28 cellular contexts compared by ENCODE assay signal in the genomic region with DNA sequence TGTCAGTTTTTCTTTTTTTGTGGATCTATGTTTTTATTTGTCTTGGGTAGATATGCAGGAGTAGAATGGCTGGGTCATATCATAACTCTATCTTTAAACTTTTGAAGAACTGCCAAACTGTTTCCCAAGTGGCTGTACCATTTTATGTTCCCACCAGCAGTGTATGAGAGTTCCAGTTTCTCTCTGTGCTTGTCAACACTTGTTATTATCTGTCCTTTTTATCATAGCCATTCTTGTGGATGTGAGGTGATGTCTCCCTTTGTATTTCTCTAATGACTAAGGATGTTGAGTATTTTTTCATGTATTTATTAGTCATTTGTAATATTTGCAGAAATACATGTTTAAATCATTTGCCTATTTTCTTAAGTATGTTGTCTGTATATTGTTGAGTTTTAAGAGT. TPM values are rescaled to one million over a fixed set of nuclear protein-coding genes. Genes with fewer than 3 reads are reported as not detected.
"Had no signal": no experiment of that assay in that cellular context is flagged by ENCODE, and none has a peak within 500 bp of the region (broad histone marks: within the 10 kb centered on the region; RNA-seq: fewer than 3 reads in every experiment).

No MANE protein-coding gene starts in this region.

- H3K4me3 Mint-ChIP-seq: stimulated activated effector memory CD8-positive, alpha-beta T cell treated with anti-CD3 and anti-CD28 coated beads, Interleukin-12 subunit alpha, Interleukin-12 subunit beta, amount 100 ng/mL, for 72 hours; stimulated activated memory B cell treated with anti-CD40 and anti-IgM and Interleukin-4, amounts not matched to agents 10 μg/mL and 1 μg/mL and 100 μg/mL, for 72 hours; stimulated activated naive B cell treated with anti-CD40 and anti-IgM and Interleukin-4, amounts not matched to agents 10 μg/mL and 1 μg/mL and 100 μg/mL, for 72 hours; stimulated activated naive CD8-positive, alpha-beta T cell treated with anti-CD3 and anti-CD28 coated beads, Interleukin-15, amount 100 ng/mL, for 72 hours; stimulated activated naive CD8-positive, alpha-beta T cell treated with anti-CD3 and anti-CD28 coated beads, Interleukin-15, Interleukin-2, amounts not matched to agents 100 ng/mL and 50 ng/mL, for 24 hours; type B pancreatic cell had no signal

- H3K4me3 ChIP-seq: stomach, suprapubic skin, testis, thoracic aorta, thyroid gland, tibial artery, tibial nerve, transverse colon, upper lobe of left lung, upper lobe of right lung, uterus, vagina had no signal

- H3K36me3 ChIP-seq: stomach, suprapubic skin, thoracic aorta, thyroid gland, tibial artery, tibial nerve, transverse colon, upper lobe of left lung, upper lobe of right lung, uterus, vagina had no signal

- DNase-seq: stimulated activated CD4-positive, alpha-beta T cell treated with anti-CD3 and anti-CD28 coated beads, Interleukin-2, amount 100 ng/mL, for 48 hours; stimulated activated CD4-positive, alpha-beta T cell treated with anti-CD3 and anti-CD28 coated beads, Interleukin-4, amount 100 ng/mL, for 1 hour; stimulated activated CD4-positive, alpha-beta T cell treated with anti-CD3 and anti-CD28 coated beads, Interleukin-4, amount 100 ng/mL, for 24 hours; stimulated activated CD4-positive, alpha-beta T cell treated with anti-CD3 and anti-CD28 coated beads, Interleukin-4, amount 100 ng/mL, for 4 hours; stimulated activated CD8-positive, alpha-beta memory T cell treated with anti-CD3 and anti-CD28 coated beads, Interleukin-4, amount 100 ng/mL, for 48 hours; stimulated activated naive B cell treated with anti-CD40 and anti-IgM and Interleukin-4, amounts not matched to agents 10 μg/mL and 1 μg/mL and 100 μg/mL, for 72 hours; stimulated activated naive CD4-positive, alpha-beta T cell; stimulated activated naive CD4-positive, alpha-beta T cell treated with Interleukin-2 at 50 U/mL for 16 hours; stimulated activated naive CD8-positive, alpha-beta T cell treated with anti-CD3 and anti-CD28 coated beads, Interleukin-15, amount 100 ng/mL, for 72 hours; stimulated activated naive CD8-positive, alpha-beta T cell treated with anti-CD3 and anti-CD28 coated beads, Interleukin-15, Interleukin-2, amounts not matched to agents 100 U/mL and 50 U/mL, for 24 hours; stomach; substantia nigra; testis; thyroid gland; tibial artery; transverse colon; upper lobe of left lung; upper lobe of right lung; uterus had no signal

- ATAC-seq: stimulated activated effector memory CD8-positive, alpha-beta T cell treated with anti-CD3 and anti-CD28 coated beads, Interleukin-12 subunit alpha, Interleukin-12 subunit beta, amount 100 ng/mL, for 72 hours; stimulated activated memory B cell treated with anti-CD40 and anti-IgM and Interleukin-4, amounts not matched to agents 10 μg/mL and 1 μg/mL and 100 μg/mL, for 72 hours; stimulated activated naive B cell treated with anti-CD40 and anti-IgM and Interleukin-4, amounts not matched to agents 10 μg/mL and 1 μg/mL and 100 μg/mL, for 72 hours; stimulated activated naive CD8-positive, alpha-beta T cell treated with anti-CD3 and anti-CD28 coated beads, Interleukin-15, amount 100 ng/mL, for 72 hours; stimulated activated naive CD8-positive, alpha-beta T cell treated with anti-CD3 and anti-CD28 coated beads, Interleukin-15, Interleukin-2, amounts not matched to agents 100 U/mL and 50 U/mL, for 24 hours; upper lobe of right lung had no signal

- H3K9me3 Mint-ChIP-seq: stimulated activated effector memory CD8-positive, alpha-beta T cell treated with anti-CD3 and anti-CD28 coated beads, Interleukin-12 subunit alpha, Interleukin-12 subunit beta, amount 100 ng/mL, for 72 hours; stimulated activated memory B cell treated with anti-CD40 and anti-IgM and Interleukin-4, amounts not matched to agents 10 μg/mL and 1 μg/mL and 100 μg/mL, for 72 hours; stimulated activated naive CD8-positive, alpha-beta T cell treated with anti-CD3 and anti-CD28 coated beads, Interleukin-15, amount 100 ng/mL, for 72 hours; stimulated activated naive CD8-positive, alpha-beta T cell treated with anti-CD3 and anti-CD28 coated beads, Interleukin-15, Interleukin-2, amounts not matched to agents 100 ng/mL and 50 ng/mL, for 24 hours; type B pancreatic cell had no signal

- H3K27me3 ChIP-seq: suprapubic skin, testis, thyroid gland, tibial artery, tibial nerve, transverse colon, upper lobe of left lung, upper lobe of right lung, uterus, vagina had no signal

- H3K9me3 ChIP-seq: stomach, suprapubic skin, testis, thoracic aorta, thyroid gland, tibial artery, tibial nerve, transverse colon, upper lobe of left lung, upper lobe of right lung, uterus, vagina had no signal

- H3K27ac Mint-ChIP-seq: stimulated activated effector memory CD8-positive, alpha-beta T cell treated with anti-CD3 and anti-CD28 coated beads, Interleukin-12 subunit alpha, Interleukin-12 subunit beta, amount 100 ng/mL, for 72 hours; stimulated activated memory B cell treated with anti-CD40 and anti-IgM and Interleukin-4, amounts not matched to agents 10 μg/mL and 1 μg/mL and 100 μg/mL, for 72 hours; stimulated activated naive B cell treated with anti-CD40 and anti-IgM and Interleukin-4, amounts not matched to agents 10 μg/mL and 1 μg/mL and 100 μg/mL, for 72 hours; stimulated activated naive CD8-positive, alpha-beta T cell treated with anti-CD3 and anti-CD28 coated beads, Interleukin-15, amount 100 ng/mL, for 72 hours; stimulated activated naive CD8-positive, alpha-beta T cell treated with anti-CD3 and anti-CD28 coated beads, Interleukin-15, Interleukin-2, amounts not matched to agents 100 ng/mL and 50 ng/mL, for 24 hours; type B pancreatic cell had no signal

- H3K4me1 ChIP-seq: stomach, testis, thyroid gland, tibial artery, tibial nerve, transverse colon, upper lobe of left lung, upper lobe of right lung, uterus, vagina had no signal

- H3K27me3 Mint-ChIP-seq: stimulated activated memory B cell treated with anti-CD40 and anti-IgM and Interleukin-4, amounts not matched to agents 10 μg/mL and 1 μg/mL and 100 μg/mL, for 72 hours; stimulated activated naive CD8-positive, alpha-beta T cell treated with anti-CD3 and anti-CD28 coated beads, Interleukin-15, amount 100 ng/mL, for 72 hours; stimulated activated naive CD8-positive, alpha-beta T cell treated with anti-CD3 and anti-CD28 coated beads, Interleukin-15, Interleukin-2, amounts not matched to agents 100 ng/mL and 50 ng/mL, for 24 hours had no signal

- H3K27ac ChIP-seq: stomach, suprapubic skin, testis, thoracic aorta, thyroid gland, tibial artery, tibial nerve, transverse colon, upper lobe of left lung, upper lobe of right lung, uterus, vagina had no signal

- H3K36me3 Mint-ChIP-seq: stimulated activated memory B cell treated with anti-CD40 and anti-IgM and Interleukin-4, amounts not matched to agents 10 μg/mL and 1 μg/mL and 100 μg/mL, for 72 hours; stimulated activated naive B cell treated with anti-CD40 and anti-IgM and Interleukin-4, amounts not matched to agents 10 μg/mL and 1 μg/mL and 100 μg/mL, for 72 hours; type B pancreatic cell had no signal

- FAIRE-seq: urothelium cell line had no signal

RNA-seq across cellular contexts. Expression of a gene that starts 17.4 kb away (rescaled TPM):
- total RNA-seq: transverse colon had no signal
